1 cellular context compared by ENCODE assay signal in the genomic region with DNA sequence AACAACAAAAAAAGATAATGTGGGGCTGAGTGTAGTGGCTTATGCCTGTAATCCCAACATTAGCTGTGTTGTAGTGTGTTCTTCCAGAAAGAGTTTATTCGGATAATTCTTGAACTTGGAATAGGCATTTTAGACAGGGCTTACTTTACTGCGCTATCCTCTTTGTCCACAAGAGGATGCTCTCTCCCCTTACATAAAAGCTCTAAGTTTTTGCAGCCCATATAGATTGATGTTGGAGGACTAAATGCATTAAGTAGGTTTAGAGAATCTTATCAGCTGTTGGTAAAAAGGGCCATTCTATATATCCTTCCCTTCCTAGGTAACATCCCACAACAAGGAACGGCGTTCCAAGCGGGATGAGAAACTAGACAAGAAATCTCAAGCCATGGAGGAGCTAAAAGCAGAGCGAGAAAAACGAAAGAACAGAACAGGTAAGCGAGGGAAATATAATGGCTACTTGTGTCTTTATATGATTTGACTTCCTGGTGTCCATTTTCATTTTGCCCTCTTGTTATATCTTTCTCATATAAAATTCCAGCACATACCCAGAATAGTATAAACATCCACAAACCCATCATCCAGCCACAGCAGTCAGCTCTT.
TF ChIP-seq lines count a peak whose summit lies in the region.

No MANE protein-coding gene starts in this region.

TF ChIP-seq in WTC11, 78 proteins besides CTCF, POLR2A, EP300 and RAD21 (continued from another document):
- TF ChIP-seq, protein P1, sequence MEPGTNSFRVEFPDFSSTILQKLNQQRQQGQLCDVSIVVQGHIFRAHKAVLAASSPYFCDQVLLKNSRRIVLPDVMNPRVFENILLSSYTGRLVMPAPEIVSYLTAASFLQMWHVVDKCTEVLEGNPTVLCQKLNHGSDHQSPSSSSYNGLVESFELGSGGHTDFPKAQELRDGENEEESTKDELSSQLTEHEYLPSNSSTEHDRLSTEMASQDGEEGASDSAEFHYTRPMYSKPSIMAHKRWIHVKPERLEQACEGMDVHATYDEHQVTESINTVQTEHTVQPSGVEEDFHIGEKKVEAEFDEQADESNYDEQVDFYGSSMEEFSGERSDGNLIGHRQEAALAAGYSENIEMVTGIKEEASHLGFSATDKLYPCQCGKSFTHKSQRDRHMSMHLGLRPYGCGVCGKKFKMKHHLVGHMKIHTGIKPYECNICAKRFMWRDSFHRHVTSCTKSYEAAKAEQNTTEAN (CRISPR knock-in tag; IDR thresholded peaks at IDR 0.05): no peak
- TF ChIP-seq, protein P2, sequence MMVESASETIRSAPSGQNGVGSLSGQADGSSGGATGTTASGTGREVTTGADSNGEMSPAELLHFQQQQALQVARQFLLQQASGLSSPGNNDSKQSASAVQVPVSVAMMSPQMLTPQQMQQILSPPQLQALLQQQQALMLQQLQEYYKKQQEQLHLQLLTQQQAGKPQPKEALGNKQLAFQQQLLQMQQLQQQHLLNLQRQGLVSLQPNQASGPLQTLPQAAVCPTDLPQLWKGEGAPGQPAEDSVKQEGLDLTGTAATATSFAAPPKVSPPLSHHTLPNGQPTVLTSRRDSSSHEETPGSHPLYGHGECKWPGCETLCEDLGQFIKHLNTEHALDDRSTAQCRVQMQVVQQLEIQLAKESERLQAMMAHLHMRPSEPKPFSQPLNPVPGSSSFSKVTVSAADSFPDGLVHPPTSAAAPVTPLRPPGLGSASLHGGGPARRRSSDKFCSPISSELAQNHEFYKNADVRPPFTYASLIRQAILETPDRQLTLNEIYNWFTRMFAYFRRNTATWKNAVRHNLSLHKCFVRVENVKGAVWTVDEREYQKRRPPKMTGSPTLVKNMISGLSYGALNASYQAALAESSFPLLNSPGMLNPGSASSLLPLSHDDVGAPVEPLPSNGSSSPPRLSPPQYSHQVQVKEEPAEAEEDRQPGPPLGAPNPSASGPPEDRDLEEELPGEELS (CRISPR knock-in tag; IDR thresholded peaks at IDR 0.05): no peak
- TF ChIP-seq FOXP1 (CRISPR knock-in tag; IDR thresholded peaks at IDR 0.05; ENCODE audit: borderline replicate concordance) (no peak), CBFB (CRISPR knock-in tag; IDR thresholded peaks at IDR 0.05; ENCODE audit: low read depth) (no peak), NR1H2 (CRISPR knock-in tag; IDR thresholded peaks at IDR 0.05) (no peak), ATF1 (CRISPR knock-in tag; IDR thresholded peaks at IDR 0.05) (no peak), FOXK1 (CRISPR knock-in tag; IDR thresholded peaks at IDR 0.05) (no peak), IRF2 (CRISPR knock-in tag; IDR thresholded peaks at IDR 0.05; ENCODE audit: borderline replicate concordance, low read depth) (no peak), RORB (CRISPR knock-in tag; IDR thresholded peaks at IDR 0.05) (no peak)
- TF ChIP-seq, protein P3, sequence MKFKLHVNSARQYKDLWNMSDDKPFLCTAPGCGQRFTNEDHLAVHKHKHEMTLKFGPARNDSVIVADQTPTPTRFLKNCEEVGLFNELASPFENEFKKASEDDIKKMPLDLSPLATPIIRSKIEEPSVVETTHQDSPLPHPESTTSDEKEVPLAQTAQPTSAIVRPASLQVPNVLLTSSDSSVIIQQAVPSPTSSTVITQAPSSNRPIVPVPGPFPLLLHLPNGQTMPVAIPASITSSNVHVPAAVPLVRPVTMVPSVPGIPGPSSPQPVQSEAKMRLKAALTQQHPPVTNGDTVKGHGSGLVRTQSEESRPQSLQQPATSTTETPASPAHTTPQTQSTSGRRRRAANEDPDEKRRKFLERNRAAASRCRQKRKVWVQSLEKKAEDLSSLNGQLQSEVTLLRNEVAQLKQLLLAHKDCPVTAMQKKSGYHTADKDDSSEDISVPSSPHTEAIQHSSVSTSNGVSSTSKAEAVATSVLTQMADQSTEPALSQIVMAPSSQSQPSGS (CRISPR knock-in tag; IDR thresholded peaks at IDR 0.05; ENCODE audit: borderline replicate concordance, low read depth): no peak
